ENCODE assay signal across 21 cellular contexts in genomic region chr6:123668965-123669591, GRCh38. TPM values are rescaled to one million over a fixed set of nuclear protein-coding genes. Genes with fewer than 3 reads are reported as not detected.
"Had no signal": no experiment of that assay in that cellular context is flagged by ENCODE, and none has a peak within 500 bp of the region (broad histone marks: within the 10 kb centered on the region; RNA-seq: fewer than 3 reads in every experiment).

No MANE protein-coding gene starts in this region.

- H2AFZ ChIP-seq: hepatocyte had no signal

- H3K4me2 ChIP-seq: hepatocyte had no signal

- H3K27me3 ChIP-seq: dorsolateral prefrontal cortex, esophagus muscularis mucosa, foreskin keratinocyte, hepatocyte, ovary, right atrium auricular region, sigmoid colon, uterus had no signal

- H3K4me1 ChIP-seq: esophagus muscularis mucosa, foreskin keratinocyte, right atrium auricular region, sigmoid colon, uterus had no signal

- H3K4me3 ChIP-seq: dorsolateral prefrontal cortex, esophagus muscularis mucosa, hepatocyte, ovary, right atrium auricular region, sigmoid colon, skin epidermis, uterus had no signal

- H3K36me3 ChIP-seq: esophagus muscularis mucosa, ovary, right atrium auricular region, sigmoid colon, uterus had no signal

- H3K27ac ChIP-seq: dorsolateral prefrontal cortex, esophagus muscularis mucosa, foreskin keratinocyte, hepatocyte, ovary, right atrium auricular region, sigmoid colon, skin epidermis, uterus had no signal

- H3K79me2 ChIP-seq: hepatocyte had no signal

- H3K9me3 ChIP-seq: esophagus muscularis mucosa, ovary, right atrium auricular region, sigmoid colon, uterus had no signal

- DNase-seq: cortex of kidney; dorsolateral prefrontal cortex; effector CD8-positive, alpha-beta T cell; foreskin keratinocyte; head of caudate nucleus; naive thymus-derived CD4-positive, alpha-beta T cell; nephron progenitor cell; nucleus accumbens; ovary; sigmoid colon; stimulated activated CD4-positive, alpha-beta T cell treated with anti-CD3 and anti-CD28 coated beads, Interleukin-12 subunit alpha, Interleukin-12 subunit beta, amount 100 ng/mL, for 4 hours; stimulated activated naive CD4-positive, alpha-beta T cell; uterus had no signal

- ATAC-seq: foreskin keratinocyte; naive thymus-derived CD4-positive, alpha-beta T cell had no signal

RNA-seq across cellular contexts. Expression of gene TRDN, which starts 32.3 kb away (rescaled TPM):
- total RNA-seq: esophagus muscularis mucosa; foreskin keratinocyte; kidney epithelial cell; lung microvascular endothelial cell; mononuclear cell; naive thymus-derived CD4-positive, alpha-beta T cell had no signal
- polyA plus RNA-seq: foreskin keratinocyte; liver; naive thymus-derived CD4-positive, alpha-beta T cell had no signal
